ENCODE assay signal across 17 cellular contexts in the genomic region with DNA sequence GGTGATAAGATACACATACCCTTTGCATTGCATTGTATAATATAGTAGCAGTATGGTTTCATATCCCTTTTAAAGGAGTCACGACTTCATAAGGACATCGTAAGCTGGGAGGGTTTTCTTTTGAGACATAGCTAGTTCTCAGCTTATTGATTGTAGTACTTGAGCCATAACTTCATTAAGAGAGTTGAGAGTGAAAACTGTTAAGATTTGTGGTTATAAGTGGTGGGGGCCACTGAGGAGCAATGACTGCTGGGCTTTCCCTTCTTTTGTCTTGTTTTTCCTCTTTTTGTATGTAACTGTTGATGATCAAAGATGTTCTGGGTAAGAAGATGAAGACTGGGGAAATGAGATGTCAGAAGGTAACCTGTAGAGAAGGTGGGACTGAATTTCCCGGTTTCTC. TPM values are rescaled to one million over a fixed set of nuclear protein-coding genes. Genes with fewer than 3 reads are reported as not detected.
DNase-seq lines count a peak whose midpoint lies in the region; ATAC-seq, FAIRE-seq and TF ChIP-seq lines count a peak whose summit lies in the region.
"Had no signal": no experiment of that assay in that cellular context is flagged by ENCODE, and none has a peak within 500 bp of the region (broad histone marks: within the 10 kb centered on the region; RNA-seq: fewer than 3 reads in every experiment).

No MANE protein-coding gene starts in this region.

- no peak overlapping the region for H2AFZ ChIP-seq in GM12878 (ENCODE audit: control insufficient read depth, low read depth, low read length)

- H3K27ac ChIP-seq in GM12878 (ENCODE audit: control insufficient read depth, insufficient read depth), result no peak overlapping the region
- H3K27ac ChIP-seq: body of pancreas, gastrocnemius medialis had no signal

- no peak overlapping the region for H3K4me3 Mint-ChIP-seq in HFFc6
- H3K4me3 Mint-ChIP-seq: type B pancreatic cell had no signal

- ATAC-seq in GM18867 (IDR thresholded peaks at IDR 0.05; ENCODE audit: unreplicated experiment), result peak; percentile 51
- peak; percentile 44 for ATAC-seq in HG03565 (IDR thresholded peaks at IDR 0.05; ENCODE audit: unreplicated experiment)
- ATAC-seq in GM12878, result peak; percentile 86
- no peak for ATAC-seq in HG03521 (IDR thresholded peaks at IDR 0.05; ENCODE audit: unreplicated experiment)
- ATAC-seq in HG03469 (IDR thresholded peaks at IDR 0.05; ENCODE audit: unreplicated experiment), result no peak
- no peak for ATAC-seq in HG03378 (IDR thresholded peaks at IDR 0.05; ENCODE audit: unreplicated experiment)
- ATAC-seq: body of pancreas, gastrocnemius medialis had no signal

- H3K4me1 ChIP-seq in GM12878 (ENCODE audit: control insufficient read depth, insufficient read depth, low read length), result peaks cover 13% of the 10 kb centered on the region

- WGBS in GM12878 (ENCODE audit: insufficient coverage, insufficient replicate concordance, low lambda C conversion rate, missing lambda C conversion rate), result 2% methylated on average over 3 of the region's 3 CpGs

- DNase-seq in GM10266 (ENCODE audit: extremely low spot score) (peak; percentile 13), GM12878 (ENCODE audit: low read depth, low spot score) (peak; percentile 39), HFFc6 (no peak)
- DNase-seq: activated CD8-positive, alpha-beta memory T cell treated with anti-CD3 and anti-CD28 coated beads, Interleukin-2, amount 50 U/mL, for 4 hours; body of pancreas; gastrocnemius medialis; GOT3; NCI-H1436; NCI-H510A treated with DMSO at 0.1 percent for 48 hours; T1000 had no signal

- no peaks in the 10 kb centered on the region; the same call in 1 of the 2 replicates for H4K20me1 ChIP-seq in GM12878 (ENCODE audit: control insufficient read depth, insufficient read depth)

- POLR2A ChIA-PET in GM12878 (lab: Charles Lee), result interaction anchor here (0.9 to 3.9 kb wide), 4 partner anchors 9 to 167 kb away, joined by 3 to 30 read pairs (median 6); a partner anchor contains a TSS

- H3K36me3 ChIP-seq in GM12878 (ENCODE audit: control insufficient read depth in 2 of 2, insufficient read depth in 2 of 2, low read length in 1 of 2), result no peaks in the 10 kb centered on the region; a peak in 3 of 4 replicates
- H3K36me3 ChIP-seq: gastrocnemius medialis had no signal

- H3K36me3 Mint-ChIP-seq in HFFc6 (ENCODE audit: low read depth), result peaks cover 3% of the 10 kb centered on the region; the same call in 1 of the 2 replicates
- H3K36me3 Mint-ChIP-seq: type B pancreatic cell had no signal

- peak; percentile 19 to 23; a peak in 2 of 4 replicates for TF ChIP-seq EP300 in GM12878 (IDR thresholded peaks at IDR 0.05; ENCODE audit: borderline replicate concordance in 1 of 2, control insufficient read depth in 1 of 2, low read depth in 2 of 2, low read length in 2 of 2)

- H3K4me3 ChIP-seq in GM12878, result no peak overlapping the region
- H3K4me3 ChIP-seq: body of pancreas, gastrocnemius medialis had no signal

- no peak for TF ChIP-seq RAD21 in GM12878 (IDR thresholded peaks at IDR 0.05; ENCODE audit: insufficient read depth, low read depth, low read length)

- TF ChIP-seq CTCF in GM10266 (IDR thresholded peaks at IDR 0.05; ENCODE audit: control insufficient read depth, insufficient read depth, low read depth, missing control alignments) (no peak), GM12878 (IDR thresholded peaks at IDR 0.05 in 2 of 3, conservative IDR thresholded peaks at IDR 0.05 in 1 of 3; ENCODE audit: control insufficient read depth in 2 of 3, extremely low read depth in 1 of 3, insufficient read depth in 1 of 3, low read depth in 3 of 3, low read length in 3 of 3) (no peak), HFFc6 (IDR thresholded peaks at IDR 0.05) (no peak)

- H3K4me1 Mint-ChIP-seq in HFFc6 (ENCODE audit: low read depth), result peaks cover 16% of the 10 kb centered on the region; the same call in 1 of the 2 replicates

- peak; percentile 47 for FAIRE-seq in GM12878 (lab: Jason Lieb, UNC)
- FAIRE-seq: G401.6 had no signal

- in situ Hi-C loops in GM12878 (cut with MboI), result no loop called here

- intact Hi-C loops in GM12878 (cut with micrococcal nuclease; ENCODE audit: unreplicated experiment), result no loop called here

- no peak overlapping the region for H3K9ac ChIP-seq in GM12878 (ENCODE audit: control insufficient read depth, insufficient read depth, low read length)

- H3K27ac Mint-ChIP-seq in HFFc6, result no peak overlapping the region
- H3K27ac Mint-ChIP-seq: type B pancreatic cell had no signal

- H3K79me2 ChIP-seq in GM12878 (ENCODE audit: control insufficient read depth, insufficient read depth, low read length), result peaks cover 84% of the 10 kb centered on the region

- no peaks in the 10 kb centered on the region for H3K27me3 ChIP-seq in GM12878 (replicated peaks in 1 of 2; ENCODE audit: control insufficient read depth in 2 of 2, insufficient read depth in 2 of 2, low read length in 1 of 2)
- H3K27me3 ChIP-seq: body of pancreas, gastrocnemius medialis had no signal

- RAD21 ChIA-PET in GM12878 (lab: Charles Lee; ENCODE audit: unreplicated experiment), result interaction anchor here (0.6 to 2.7 kb wide), 4 partner anchors 9 to 900 kb away, joined by 3 to 29 read pairs (median 6); a partner anchor contains a TSS

- TF ChIP-seq POLR2A in GM12878 (IDR thresholded peaks at IDR 0.05; ENCODE audit: low read depth, low read length), result no peak

- CTCF ChIA-PET in GM12878 (lab: Yijun Ruan, JAX), result interaction anchor here (0.5 to 2.1 kb wide), 5 partner anchors 9 to 730 kb away, joined by 3 to 11 read pairs (median 4); a partner anchor contains a TSS

- BruUV-seq in GM12878 (replicated peaks; lab: Mats Ljungman, UMichigan), result no TSS peak

- H3K27me3 Mint-ChIP-seq in HFFc6 (ENCODE audit: insufficient read depth), result no peaks in the 10 kb centered on the region
- H3K27me3 Mint-ChIP-seq: type B pancreatic cell had no signal

- H3K4me2 ChIP-seq in GM12878 (ENCODE audit: control insufficient read depth, insufficient read depth), result peak overlapping the region; percentile 34

- no peaks in the 10 kb centered on the region for H3K9me3 Mint-ChIP-seq in HFFc6
- H3K9me3 Mint-ChIP-seq: type B pancreatic cell had no signal

- no peaks in the 10 kb centered on the region for H3K9me3 ChIP-seq in GM12878 (replicated peaks; ENCODE audit: control insufficient read depth, insufficient read depth, low read length)
- H3K9me3 ChIP-seq: body of pancreas, gastrocnemius medialis had no signal

- SMC1A ChIA-PET in GM12878 (lab: Charles Lee; ENCODE audit: uncharacterized antibody, unreplicated experiment), result interaction anchor here (0.5 to 3.8 kb wide), 8 partner anchors 9 to 207 kb away, joined by 3 to 32 read pairs (median 5); a partner anchor contains a TSS

RNA-seq across cellular contexts. Expression of a gene that starts 11.0 kb away (rescaled TPM):
- total RNA-seq in GM12878 (2013; cell fraction: nucleolus; rRNA removed), result 71.7 and 75.7 TPM in 2 replicates
- total RNA-seq in GM12878 (2014; rRNA removed) (37.6 and 42.0 TPM in 2 replicates), GM12878 (2014; rRNA removed; fragmentation: Illumina TruSeq; extraction: Trizol) (33.9 and 38.7 TPM in 2 replicates), GM12878 (2021) (47.0 and 53.8 TPM in 2 replicates)
- 26.3 TPM for polyA plus RNA-seq in GM12878 (2011; ENCODE audit: low read depth)
- polyA plus RNA-seq in GM12878 (2011; rRNA removed) (21.7 and 22.1 TPM in 2 replicates), GM12878 (2014; fragmentation: Illumina TruSeq; extraction: Trizol) (119 and 143 TPM in 2 replicates), GM12878 (2014; fragmentation: Nextera tagmentation; extraction: Ambion mirVana) (10 to 100 TPM; 38.2 to 52.4 TPM), GM12878 (2014; rRNA removed) (36.7 and 37.2 TPM in 2 replicates), GM12878 (2016; fragmentation: Nextera tagmentation; extraction: Ambion mirVana) (10 to 100 TPM; 43.5 to 46.7 TPM)
- 13.9 and 23.8 TPM in 2 replicates for polyA plus RNA-seq in GM12878 (2011; cell fraction: cytosol; rRNA removed)
- polyA plus RNA-seq in GM12878 (2011; cell fraction: nucleus; rRNA removed), result 30.4 and 39.6 TPM in 2 replicates
- polyA plus RNA-seq in GM12878 (2012), result 49.7 and 50.1 TPM in 2 replicates
- polyA minus RNA-seq in GM12878 (2011; rRNA and poly(A)+ RNA removed), result 45.9 and 49.7 TPM in 2 replicates
- 5.3 and 7.8 TPM in 2 replicates for polyA minus RNA-seq in GM12878 (2011; cell fraction: cytosol; rRNA and poly(A)+ RNA removed)
- 34.8 and 50.1 TPM in 2 replicates for polyA minus RNA-seq in GM12878 (2011; cell fraction: nucleus; rRNA and poly(A)+ RNA removed)
- 10 to 100 TPM; 43.9 to 51.1 (median 47.8) TPM for total RNA-seq in HFFc6 (2021; fragmentation: NEBNext Ultra II Directional; extraction: Animal tissue kit (Norgen Biotek cat#: 25700))

RNA-seq across cellular contexts. Expression of a gene that starts 12.0 kb away (rescaled TPM):
- total RNA-seq in GM12878 (2013; cell fraction: nucleolus; rRNA removed), result 57.0 and 64.5 TPM in 2 replicates
- total RNA-seq in GM12878 (2014; rRNA removed) (37.4 and 45.4 TPM in 2 replicates), GM12878 (2014; rRNA removed; fragmentation: Illumina TruSeq; extraction: Trizol) (48.2 and 53.1 TPM in 2 replicates), GM12878 (2021) (26.6 and 28.8 TPM in 2 replicates)
- polyA plus RNA-seq in GM12878 (2011; ENCODE audit: low read depth), result 14.9 TPM
- polyA plus RNA-seq in GM12878 (2011; rRNA removed) (37.0 and 57.1 TPM in 2 replicates), GM12878 (2014; fragmentation: Illumina TruSeq; extraction: Trizol) (48.6 and 56.8 TPM in 2 replicates), GM12878 (2014; fragmentation: Nextera tagmentation; extraction: Ambion mirVana) (100 to 1,000 TPM; 136 to 170 TPM), GM12878 (2014; rRNA removed) (23.0 and 27.0 TPM in 2 replicates), GM12878 (2016; fragmentation: Nextera tagmentation; extraction: Ambion mirVana) (10 to 100 TPM; 76.0 to 77.3 TPM)
- polyA plus RNA-seq in GM12878 (2011; cell fraction: cytosol; rRNA removed), result 17.3 and 20.7 TPM in 2 replicates
- polyA plus RNA-seq in GM12878 (2011; cell fraction: nucleus; rRNA removed), result 15.2 and 15.7 TPM in 2 replicates
- polyA plus RNA-seq in GM12878 (2012), result 18.2 and 19.3 TPM in 2 replicates
- 18.5 and 18.9 TPM in 2 replicates for polyA minus RNA-seq in GM12878 (2011; rRNA and poly(A)+ RNA removed)
- 5.1 and 7.4 TPM in 2 replicates for polyA minus RNA-seq in GM12878 (2011; cell fraction: cytosol; rRNA and poly(A)+ RNA removed)
- 9.7 and 19.8 TPM in 2 replicates for polyA minus RNA-seq in GM12878 (2011; cell fraction: nucleus; rRNA and poly(A)+ RNA removed)
- total RNA-seq in HFFc6 (2021; fragmentation: NEBNext Ultra II Directional; extraction: Animal tissue kit (Norgen Biotek cat#: 25700)), result 10 to 100 TPM; 40.3 to 47.9 (median 43.9) TPM

RNA-seq across cellular contexts. Expression of a gene that starts 47.2 kb away (rescaled TPM):
- total RNA-seq in GM12878 (2013; cell fraction: nucleolus; rRNA removed), result 1.3 and 1.9 TPM in 2 replicates
- 0.34 and 0.60 TPM in 2 replicates for total RNA-seq in GM12878 (2014; rRNA removed)
- total RNA-seq in GM12878 (2014; rRNA removed; fragmentation: Illumina TruSeq; extraction: Trizol), result 0.27 and 0.41 TPM in 2 replicates
- total RNA-seq in GM12878 (2021), result 0.21 TPM in 1 of 2 replicates, not detected in the other
- 0.88 TPM for polyA plus RNA-seq in GM12878 (2011; ENCODE audit: low read depth)
- 1.3 TPM in 2 replicates for polyA plus RNA-seq in GM12878 (2011; rRNA removed)
- 0.72 and 1.3 TPM in 2 replicates for polyA plus RNA-seq in GM12878 (2011; cell fraction: cytosol; rRNA removed)
- 4.4 and 6.0 TPM in 2 replicates for polyA plus RNA-seq in GM12878 (2011; cell fraction: nucleus; rRNA removed)
- polyA plus RNA-seq in GM12878 (2012), result 0.60 and 0.70 TPM in 2 replicates
- 0.88 and 1.8 TPM in 2 replicates for polyA plus RNA-seq in GM12878 (2014; fragmentation: Illumina TruSeq; extraction: Trizol)
- 1 to 10 TPM in 1 of 2 experiments, under 1 TPM in 1; 0.79 to 1.2 TPM for polyA plus RNA-seq in GM12878 (2014; fragmentation: Nextera tagmentation; extraction: Ambion mirVana)
- polyA plus RNA-seq in GM12878 (2014; rRNA removed), result 0.70 and 0.72 TPM in 2 replicates
- polyA plus RNA-seq in GM12878 (2016; fragmentation: Nextera tagmentation; extraction: Ambion mirVana), result under 1 TPM; 0.33 to 0.83 TPM
- polyA minus RNA-seq in GM12878 (2011; rRNA and poly(A)+ RNA removed), result 0.37 and 1.3 TPM in 2 replicates
- polyA minus RNA-seq in GM12878 (2011; cell fraction: cytosol; rRNA and poly(A)+ RNA removed), result not detected in 2 replicates
- 0.60 and 1.3 TPM in 2 replicates for polyA minus RNA-seq in GM12878 (2011; cell fraction: nucleus; rRNA and poly(A)+ RNA removed)
- total RNA-seq in HFFc6 (2021; fragmentation: NEBNext Ultra II Directional; extraction: Animal tissue kit (Norgen Biotek cat#: 25700)), result under 1 TPM in 5 of 6 experiments, not detected in 1; 0.23 to 0.70 (median 0.27) TPM

Comparison
In these comparisons a context has a peak if more than half of its experiments do, and no peak if none do; other contexts are left out.
1. ATAC-seq: peak in GM18867 (single experiment), HG03565 (single experiment) and GM12878 (single experiment); none in HG03521 (single experiment), HG03469 (single experiment) and HG03378 (single experiment).